18 cellular contexts compared by ENCODE assay signal in the genomic region with DNA sequence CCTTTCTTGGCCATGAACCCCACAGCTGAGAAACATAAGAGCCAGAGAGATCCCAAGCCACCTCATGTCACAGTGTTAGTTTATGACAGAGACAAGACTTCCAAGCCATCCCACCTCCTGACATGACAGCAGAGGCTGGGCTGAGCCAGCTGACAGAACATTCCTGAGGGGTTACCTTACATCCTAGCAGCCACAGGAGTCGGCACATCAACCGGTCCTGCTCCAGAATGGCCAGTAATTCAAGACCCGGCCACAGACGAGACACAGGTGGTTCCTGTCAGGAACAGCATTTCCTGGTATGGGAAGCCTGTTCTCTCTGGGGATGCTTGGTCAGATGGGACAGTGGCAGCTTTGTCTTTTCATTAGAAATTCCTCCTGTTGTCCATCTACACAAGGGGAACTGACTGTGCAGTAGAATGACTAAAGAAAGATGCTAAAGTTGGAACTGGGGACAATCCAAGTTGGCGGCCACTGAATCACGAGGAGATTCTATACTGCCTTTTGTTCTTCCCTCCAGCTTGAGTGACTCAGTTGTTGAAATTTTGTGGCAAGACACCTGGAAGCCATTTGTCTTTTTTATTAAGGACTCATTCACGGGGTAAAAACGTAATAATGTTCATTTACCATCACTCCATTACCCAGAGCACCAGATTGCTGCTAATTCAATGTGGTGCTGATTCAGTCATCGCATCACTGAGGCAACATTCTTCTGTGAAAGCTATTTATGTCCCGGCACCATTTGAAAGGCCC. TPM values are rescaled to one million over a fixed set of nuclear protein-coding genes. Genes with fewer than 3 reads are reported as not detected.
A peak's percentile ranks its signal among the peaks of the same experiment; 100 is the strongest.
DNase-seq lines count a peak whose midpoint lies in the region; ATAC-seq and TF ChIP-seq lines count a peak whose summit lies in the region.
"Had no signal": no experiment of that assay in that cellular context is flagged by ENCODE, and none has a peak within 500 bp of the region (broad histone marks: within the 10 kb centered on the region; RNA-seq: fewer than 3 reads in every experiment).

No MANE protein-coding gene starts in this region.

- TF ChIP-seq CTCF in IMR-90 (conservative IDR thresholded peaks at IDR 0.05; ENCODE audit: low read depth, low read length) (no peak), foreskin keratinocyte (conservative IDR thresholded peaks at IDR 0.05) (no peak), nephron progenitor cell (IDR thresholded peaks at IDR 0.05) (no peak)

- peaks cover 2% of the 10 kb centered on the region for H3K4me1 ChIP-seq in IMR-90 (ENCODE audit: control insufficient read depth, insufficient read depth, low read length)
- H3K4me1 ChIP-seq in foreskin keratinocyte: peaks cover 4% of the 10 kb centered on the region
- H3K4me1 ChIP-seq: parathyroid adenoma, vagina had no signal

- H3K4me2 ChIP-seq in IMR-90 (ENCODE audit: low read depth, low read length): peak overlapping the region; percentile 7; the same call in 1 of the 2 replicates
- H3K4me2 ChIP-seq: KMS-11 had no signal

- H3K9me3 ChIP-seq in IMR-90 (ENCODE audit: control insufficient read depth, insufficient read depth, low read length): no peaks in the 10 kb centered on the region
- H3K9me3 ChIP-seq: vagina had no signal

- no peak overlapping the region for H3K4ac ChIP-seq in IMR-90 (ENCODE audit: low read depth, low read length)

- H3K27me3 Mint-ChIP-seq in nephron progenitor cell (ENCODE audit: low read depth, poor library complexity): peaks cover 12% of the 10 kb centered on the region

- H3K27me3 ChIP-seq in IMR-90 (ENCODE audit: control insufficient read depth, insufficient read depth, low read length): no peaks in the 10 kb centered on the region
- H3K27me3 ChIP-seq in foreskin keratinocyte: peaks cover 26% of the 10 kb centered on the region
- H3K27me3 ChIP-seq: vagina had no signal

- no peak overlapping the region for H2BK20ac ChIP-seq in IMR-90 (ENCODE audit: low read depth, low read length)

- 20% methylated on average over 3 of the region's 10 CpGs; no CpG with 5 or more reads in 1 of the 2 experiments for WGBS in IMR-90 (ENCODE audit: extremely low coverage in 2 of 2, insufficient read length in 1 of 2), 2 experiments

- H3K27ac ChIP-seq in IMR-90 (ENCODE audit: insufficient read depth, low read length) (no peak overlapping the region), foreskin keratinocyte (no peak overlapping the region)
- H3K27ac ChIP-seq: KMS-11, parathyroid adenoma, vagina had no signal

- no peak overlapping the region for H4K8ac ChIP-seq in IMR-90 (ENCODE audit: low read depth in 2 of 2, low read length in 2 of 2)

- no peak overlapping the region for H4K5ac ChIP-seq in IMR-90 (ENCODE audit: low read depth, low read length)

- intact Hi-C loops in IMR-90 (cut with micrococcal nuclease): no loop called here

- peak overlapping the region; percentile 9 for H2AFZ ChIP-seq in IMR-90 (replicated peaks; ENCODE audit: low read length, poor library complexity)
- H2AFZ ChIP-seq: parathyroid adenoma had no signal

- H4K20me1 ChIP-seq in IMR-90 (ENCODE audit: insufficient read depth, low read length): no peaks in the 10 kb centered on the region

- dilution Hi-C loops in IMR-90 (cut with HindIII; ENCODE audit: low sequenced_read_pairs, unreplicated experiment): no loop called here

- H3K36me3 ChIP-seq in IMR-90 (ENCODE audit: control insufficient read depth, insufficient read depth, low read length): no peaks in the 10 kb centered on the region
- H3K36me3 ChIP-seq: vagina had no signal

- BruUV-seq in IMR-90 (replicated peaks; lab: Mats Ljungman, UMichigan): no TSS peak

- ATAC-seq in IMR-90 (ENCODE audit: low read depth) (no peak; the same call in 1 of the 2 replicates), foreskin keratinocyte (peak; percentile 11), GM18867 (IDR thresholded peaks at IDR 0.05; ENCODE audit: unreplicated experiment) (no peak), HG02884 (IDR thresholded peaks at IDR 0.05; ENCODE audit: unreplicated experiment) (no peak)
- ATAC-seq: stimulated activated effector memory CD8-positive, alpha-beta T cell treated with anti-CD3 and anti-CD28 coated beads, Interleukin-12 subunit alpha, Interleukin-12 subunit beta, amount 100 ng/mL, for 72 hours had no signal

- peaks cover 14% of the 10 kb centered on the region for H3K9me3 Mint-ChIP-seq in nephron progenitor cell
- H3K9me3 Mint-ChIP-seq: activated CD4-positive, alpha-beta memory T cell treated with anti-CD3 and anti-CD28 coated beads, Interleukin-2, amount 10 ng/mL, durations not matched to agents 7 days and 5 days; memory B cell; stimulated activated effector memory CD8-positive, alpha-beta T cell treated with anti-CD3 and anti-CD28 coated beads, Interleukin-12 subunit alpha, Interleukin-12 subunit beta, amount 100 ng/mL, for 72 hours had no signal

- CTCF ChIA-PET in IMR-90 (lab: Yijun Ruan, JAX): no interaction called here

- no peak overlapping the region for H3K9ac ChIP-seq in IMR-90 (ENCODE audit: low read depth, low read length)
- H3K9ac ChIP-seq: KMS-11, parathyroid adenoma had no signal

- no peak for TF ChIP-seq RAD21 in IMR-90 (IDR thresholded peaks at IDR 0.05; ENCODE audit: low read length)

- H3K4me3 Mint-ChIP-seq in nephron progenitor cell: no peak overlapping the region
- H3K4me3 Mint-ChIP-seq: activated CD4-positive, alpha-beta memory T cell treated with anti-CD3 and anti-CD28 coated beads, Interleukin-2, amount 10 ng/mL, durations not matched to agents 7 days and 5 days; B cell; memory B cell; stimulated activated effector memory CD8-positive, alpha-beta T cell treated with anti-CD3 and anti-CD28 coated beads, Interleukin-12 subunit alpha, Interleukin-12 subunit beta, amount 100 ng/mL, for 72 hours had no signal

- H2AK9ac ChIP-seq in IMR-90 (replicated peaks; ENCODE audit: low read depth, low read length, poor library complexity): no peak overlapping the region

- no peak overlapping the region for H2BK5ac ChIP-seq in IMR-90 (ENCODE audit: low read depth, low read length, poor library complexity, severe bottlenecking)

- no peak overlapping the region for H2BK120ac ChIP-seq in IMR-90 (ENCODE audit: low read depth, low read length)

- no peak for TF ChIP-seq POLR2A in IMR-90 (IDR thresholded peaks at IDR 0.05; ENCODE audit: low read depth, low read length)

- in situ Hi-C loops in IMR-90 (cut with MboI; ENCODE audit: low sequenced_read_pairs): no loop called here

- no peaks in the 10 kb centered on the region for H3K9me1 ChIP-seq in IMR-90 (ENCODE audit: insufficient read depth, low read length)

- H3K27ac Mint-ChIP-seq in nephron progenitor cell: no peak overlapping the region
- H3K27ac Mint-ChIP-seq: activated CD4-positive, alpha-beta memory T cell treated with anti-CD3 and anti-CD28 coated beads, Interleukin-2, amount 10 ng/mL, durations not matched to agents 7 days and 5 days; B cell; memory B cell; stimulated activated effector memory CD8-positive, alpha-beta T cell treated with anti-CD3 and anti-CD28 coated beads, Interleukin-12 subunit alpha, Interleukin-12 subunit beta, amount 100 ng/mL, for 72 hours had no signal

- H3K36me3 Mint-ChIP-seq in nephron progenitor cell (ENCODE audit: low read depth): no peaks in the 10 kb centered on the region
- H3K36me3 Mint-ChIP-seq: memory B cell; stimulated activated effector memory CD8-positive, alpha-beta T cell treated with anti-CD3 and anti-CD28 coated beads, Interleukin-12 subunit alpha, Interleukin-12 subunit beta, amount 100 ng/mL, for 72 hours had no signal

- H3K56ac ChIP-seq in IMR-90 (ENCODE audit: extremely low read depth, insufficient read depth, low read length): no peak overlapping the region

- no peak overlapping the region for H3K23ac ChIP-seq in IMR-90 (ENCODE audit: low read depth, low read length)

- H3K14ac ChIP-seq in IMR-90 (replicated peaks; ENCODE audit: low read depth, low read length): no peak overlapping the region

- DNase-seq in AG08396 (ENCODE audit: low spot score): peak; percentile 20
- DNase-seq in IMR-90: peak; percentile 62
- no peak for DNase-seq in foreskin keratinocyte
- peak; percentile 21 for DNase-seq in nephron progenitor cell
- no peak for DNase-seq in activated T-cell treated with anti-CD3 and anti-CD28 coated beads, Interleukin-2, amount 50 U/mL, for 48 hours
- no peak for DNase-seq in NCI-H1105 (lab: John Stamatoyannopoulos, UW)
- DNase-seq: activated CD4-positive, alpha-beta memory T cell treated with anti-CD3 and anti-CD28 coated beads, Interleukin-2, amount 10 ng/mL, durations not matched to agents 7 days and 5 days; activated effector memory CD4-positive, alpha-beta T cell treated with anti-CD3 and anti-CD28 coated beads, Interleukin-2, amount 50 U/mL, for 16 hours; NCI-H1930; NCI-H82 had no signal

- H2BK15ac ChIP-seq in IMR-90 (ENCODE audit: low read depth, low read length): no peak overlapping the region

- H3K4me3 ChIP-seq in IMR-90 (ENCODE audit: insufficient read depth, low read depth, low read length): no peak overlapping the region
- H3K4me3 ChIP-seq: vagina had no signal

- no peaks in the 10 kb centered on the region for H3K79me1 ChIP-seq in IMR-90 (ENCODE audit: low read depth in 1 of 2, low read length in 2 of 2)

- POLR2A ChIA-PET in IMR-90 (lab: Charles Lee; ENCODE audit: unreplicated experiment): no interaction called here

- H3K4me1 Mint-ChIP-seq in nephron progenitor cell: peaks cover 15% of the 10 kb centered on the region
- H3K4me1 Mint-ChIP-seq: activated CD4-positive, alpha-beta memory T cell treated with anti-CD3 and anti-CD28 coated beads, Interleukin-2, amount 10 ng/mL, durations not matched to agents 7 days and 5 days; B cell; memory B cell; stimulated activated effector memory CD8-positive, alpha-beta T cell treated with anti-CD3 and anti-CD28 coated beads, Interleukin-12 subunit alpha, Interleukin-12 subunit beta, amount 100 ng/mL, for 72 hours had no signal

- H2AK5ac ChIP-seq in IMR-90 (ENCODE audit: low read depth, low read length): no peak overlapping the region

- H3K18ac ChIP-seq in IMR-90 (ENCODE audit: low read depth, low read length): no peak overlapping the region

- H4K91ac ChIP-seq in IMR-90 (ENCODE audit: insufficient read depth, low read depth, low read length): no peak overlapping the region

TF ChIP-seq in IMR-90, 13 proteins besides CTCF, POLR2A, EP300 and RAD21 (continues in another document):
- TF ChIP-seq FOS (IDR thresholded peaks at IDR 0.05; ENCODE audit: low read depth, low read length): no peak

RNA-seq across cellular contexts. Expression of gene NPL, which starts 37.3 kb away (rescaled TPM):
- 0.36 and 0.83 TPM in 2 replicates for total RNA-seq in IMR-90 (2012; rRNA removed)
- polyA plus RNA-seq in IMR-90 (2012; rRNA removed): 0.63 and 0.68 TPM in 2 replicates
- 0.05 and 0.11 TPM in 2 replicates for polyA plus RNA-seq in IMR-90 (2012; cell fraction: cytosol; rRNA removed)
- 0.12 and 1.9 TPM in 2 replicates for polyA plus RNA-seq in IMR-90 (2012; cell fraction: nucleus; rRNA removed; ENCODE audit: low replicate concordance)
- 3.2 TPM in 2 replicates for total RNA-seq in foreskin keratinocyte
- 3.0 and 3.5 TPM in 2 replicates for polyA plus RNA-seq in foreskin keratinocyte

Comparison
In these comparisons a context has a peak if more than half of its experiments do, and no peak if none do; other contexts are left out.
1. DNase-seq: peak in AG08396 (single experiment), IMR-90 (single experiment) and nephron progenitor cell (single experiment); none in foreskin keratinocyte (0 of 2), activated T-cell treated with anti-CD3 and anti-CD28 coated beads, Interleukin-2, amount 50 U/mL, for 48 hours (0 of 2) and NCI-H1105 (single experiment).